Comparison of ENCODE assay signal across 1 cellular context in genomic region chr17:7833795-7834553, GRCh38.
A peak's percentile ranks its signal among the peaks of the same experiment; 100 is the strongest.
TF ChIP-seq lines count a peak whose summit lies in the region.

TSS of gene KDM6B (plus strand) at chr17:7834217. CDS start at chr17:7845555, 11,338 bp downstream.

TF ChIP-seq in WTC11, 78 proteins besides CTCF, POLR2A, EP300 and RAD21 (continued from another document):
- no peak for TF ChIP-seq IRF1 (CRISPR knock-in tag; IDR thresholded peaks at IDR 0.05)
- peak; percentile 31 for TF ChIP-seq SP1 (CRISPR knock-in tag; conservative IDR thresholded peaks at IDR 0.05)
- TF ChIP-seq FOXK1 (CRISPR knock-in tag; IDR thresholded peaks at IDR 0.05), result 0 out of 2 replicates have a peak, but pooled peaks have one; percentile 42
- TF ChIP-seq MAX (CRISPR knock-in tag; IDR thresholded peaks at IDR 0.05), result 0 out of 2 replicates have a peak, but pooled peaks have one; percentile 30
- TF ChIP-seq ZNF281 (CRISPR knock-in tag; IDR thresholded peaks at IDR 0.05), result no peak
